In genomic region chr21:14271053-14271452, GRCh38 we compare ENCODE assay signal across 1 cellular context.
A peak's percentile ranks its signal among the peaks of the same experiment; 100 is the strongest.
TF ChIP-seq lines count a peak whose summit lies in the region.

No MANE protein-coding gene starts in this region.

TF ChIP-seq in K562, 482 proteins besides CTCF, POLR2A, EP300 and RAD21 (continued from another document and continues in another):
- TF ChIP-seq SP2 (IDR thresholded peaks at IDR 0.05; ENCODE audit: extremely low read depth, low read depth, low read length, poor library complexity, severe bottlenecking) = no peak
- no peak for TF ChIP-seq NR2F6 (CRISPR knock-in tag; IDR thresholded peaks at IDR 0.05)
- TF ChIP-seq ZHX1 (conservative IDR thresholded peaks at IDR 0.05; ENCODE audit: low read length) = no peak
- TF ChIP-seq ZNF12 (CRISPR knock-in tag; IDR thresholded peaks at IDR 0.05) = no peak
- no peak for TF ChIP-seq SFPQ (IDR thresholded peaks at IDR 0.05; ENCODE audit: low read depth, low read length)
- no peak for TF ChIP-seq ZNF592 (IDR thresholded peaks at IDR 0.05)
- TF ChIP-seq GATA2 (CRISPR knock-in tag; IDR thresholded peaks at IDR 0.05) = no peak
- no peak for TF ChIP-seq ZNF561 (CRISPR knock-in tag; conservative IDR thresholded peaks at IDR 0.05)
- TF ChIP-seq BRF2 (IDR thresholded peaks at IDR 0.05; ENCODE audit: borderline replicate concordance, insufficient read depth, insufficient read length) = no peak
- TF ChIP-seq PML (IDR thresholded peaks at IDR 0.05; ENCODE audit: low read length) = peak; percentile 67
- no peak for TF ChIP-seq NEUROD1 (IDR thresholded peaks at IDR 0.05; ENCODE audit: borderline replicate concordance, low read depth, low read length, partially characterized antibody)
- peak; percentile 54; the same call in 1 of the 2 replicates for TF ChIP-seq SMARCC2 (IDR thresholded peaks at IDR 0.05; ENCODE audit: low read depth)
- no peak for TF ChIP-seq MBD1 (CRISPR knock-in tag; IDR thresholded peaks at IDR 0.05)
- TF ChIP-seq HMG20B (CRISPR knock-in tag; IDR thresholded peaks at IDR 0.05) = no peak
- TF ChIP-seq RBFOX2 (IDR thresholded peaks at IDR 0.05; ENCODE audit: low read depth, low read length) = no peak
- no peak for TF ChIP-seq SRSF7 (optimal IDR thresholded peaks at IDR 0.05; ENCODE audit: low read depth, low read length)
- no peak for TF ChIP-seq CEBPZ (IDR thresholded peaks at IDR 0.05; ENCODE audit: borderline replicate concordance, low read depth, low read length)
- no peak for TF ChIP-seq ZMIZ1 (IDR thresholded peaks at IDR 0.05; ENCODE audit: low read depth in 2 of 2, low read length in 2 of 2)
- no peak for TF ChIP-seq MCM5 (IDR thresholded peaks at IDR 0.05; ENCODE audit: low read depth)
- TF ChIP-seq DMBX1 (CRISPR knock-in tag; IDR thresholded peaks at IDR 0.05; ENCODE audit: borderline replicate concordance) = no peak
- no peak for TF ChIP-seq ZNF668 (CRISPR knock-in tag; IDR thresholded peaks at IDR 0.05)
- TF ChIP-seq ZNF212 (CRISPR knock-in tag; IDR thresholded peaks at IDR 0.05) = no peak
- TF ChIP-seq ZNF639 (CRISPR knock-in tag; conservative IDR thresholded peaks at IDR 0.05 in 1 of 2, IDR thresholded peaks at IDR 0.05 in 1 of 2) = no peak
- TF ChIP-seq C11orf30 (IDR thresholded peaks at IDR 0.05; ENCODE audit: low read depth) = peak; percentile 34
- TF ChIP-seq ASH1L (IDR thresholded peaks at IDR 0.05; ENCODE audit: borderline replicate concordance, low read depth, partially characterized antibody) = no peak
- TF ChIP-seq TAF7 (tag; IDR thresholded peaks at IDR 0.05) = no peak
- TF ChIP-seq U2AF2 (optimal IDR thresholded peaks at IDR 0.05; ENCODE audit: low read depth, low read length) = no peak
- peak; percentile 61 to 96; a peak in 3 of 4 replicates for TF ChIP-seq MAZ (CRISPR knock-in tag; conservative IDR thresholded peaks at IDR 0.05 in 1 of 2, IDR thresholded peaks at IDR 0.05 in 1 of 2)
- no peak for TF ChIP-seq KLF10 (CRISPR knock-in tag; IDR thresholded peaks at IDR 0.05)
- no peak for TF ChIP-seq E2F3 (CRISPR knock-in tag; IDR thresholded peaks at IDR 0.05)
- TF ChIP-seq ZBTB11 (CRISPR knock-in tag; IDR thresholded peaks at IDR 0.05) = no peak
- TF ChIP-seq POU5F1 (IDR thresholded peaks at IDR 0.05; ENCODE audit: borderline replicate concordance, low read depth, low read length, partially characterized antibody) = no peak
